Comparison of ENCODE assay signal across 13 cellular contexts in the genomic region with DNA sequence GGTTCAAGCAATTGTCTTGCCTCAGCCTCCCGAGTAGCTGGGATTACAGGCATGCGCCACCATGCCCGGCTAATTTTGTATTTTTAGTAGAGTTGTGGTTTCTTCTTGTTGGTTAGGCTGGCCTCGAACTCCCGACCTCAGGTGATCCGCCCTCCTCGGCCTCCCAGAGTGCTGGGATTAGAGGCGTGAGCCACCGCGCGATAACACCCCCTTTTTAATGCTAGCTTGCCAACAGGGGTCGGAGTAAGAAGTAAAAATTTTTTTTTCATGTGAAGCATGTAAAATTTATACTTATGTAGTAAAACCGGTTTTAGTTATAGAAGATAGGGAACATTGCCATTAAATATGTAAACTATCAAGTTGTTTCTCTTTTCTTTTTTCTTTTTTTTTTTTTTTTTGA. TPM values are rescaled to one million over a fixed set of nuclear protein-coding genes. Genes with fewer than 3 reads are reported as not detected.
DNase-seq lines count a peak whose midpoint lies in the region; ATAC-seq, FAIRE-seq and TF ChIP-seq lines count a peak whose summit lies in the region.
"Not testable (repeated sequence)": the region's sequence is repeated elsewhere in the genome, so short reads cannot be mapped to it uniquely, and the experiment has no call there.
"Had no signal": no experiment of that assay in that cellular context is flagged by ENCODE, and none has a peak within 500 bp of the region (broad histone marks: within the 10 kb centered on the region; RNA-seq: fewer than 3 reads in every experiment).

No MANE protein-coding gene starts in this region.

- not testable (repeated sequence) for H3K36me3 ChIP-seq in CD8-positive, alpha-beta memory T cell (ENCODE audit: insufficient read depth, low read length); KMS-11 (ENCODE audit: insufficient read depth); GM12878 (ENCODE audit: control insufficient read depth in 2 of 2, insufficient read depth in 2 of 2, low read length in 1 of 2); hepatocyte (replicated peaks; ENCODE audit: insufficient read depth, low read depth)

- peaks cover 26% of the 10 kb centered on the region for H3K4me1 ChIP-seq in CD8-positive, alpha-beta memory T cell (ENCODE audit: insufficient read depth, low read length)
- H3K4me1 ChIP-seq in KMS-11 (ENCODE audit: low read depth, poor library complexity, severe bottlenecking) = peaks cover 15% of the 10 kb centered on the region
- not testable (repeated sequence) for H3K4me1 ChIP-seq in GM12878 (ENCODE audit: control insufficient read depth, insufficient read depth, low read length); hepatocyte (ENCODE audit: insufficient read depth)

- H2AFZ ChIP-seq in KMS-11 (ENCODE audit: low read depth); GM12878 (ENCODE audit: control insufficient read depth, low read depth, low read length); hepatocyte: not testable (repeated sequence)

- 86% methylated on average over 13 of the region's 13 CpGs for WGBS in GM12878 (ENCODE audit: insufficient coverage, insufficient replicate concordance, low lambda C conversion rate, missing lambda C conversion rate)
- 96% methylated on average over 13 of the region's 13 CpGs for WGBS in hepatocyte (ENCODE audit: low lambda C conversion rate, missing lambda C conversion rate)

- POLR2A ChIA-PET in CD8-positive, alpha-beta memory T cell (lab: Charles Lee) = interaction anchor here (0.7 kb wide), 1 partner anchor 22 kb away, joined by 3 read pairs; no protein-coding TSS in a partner anchor
- POLR2A ChIA-PET in T-cell (lab: Charles Lee) = interaction anchor here in 1 of 2 donors (0.7 kb wide), 1 partner anchor 178 kb away, joined by 6 read pairs; no protein-coding TSS in a partner anchor
- POLR2A ChIA-PET in GM12878 (lab: Charles Lee) = not testable (repeated sequence)

- RAD21 ChIA-PET in GM12878 (lab: Charles Lee; ENCODE audit: unreplicated experiment) = not testable (repeated sequence)

- not testable (repeated sequence) for H3K4me3 ChIP-seq in CD8-positive, alpha-beta memory T cell (ENCODE audit: low read length); KMS-11 (IDR thresholded peaks at IDR 0.05; ENCODE audit: insufficient read depth, low read depth, low read length); GM12878; hepatocyte

- not testable (repeated sequence) for TF ChIP-seq EP300 in GM12878 (IDR thresholded peaks at IDR 0.05; ENCODE audit: borderline replicate concordance in 1 of 2, control insufficient read depth in 1 of 2, low read depth in 2 of 2, low read length in 2 of 2)

- not testable (repeated sequence) for FAIRE-seq in GM12878 (lab: Jason Lieb, UNC)

- H3K4me3 Mint-ChIP-seq in CD8-positive, alpha-beta memory T cell = peak overlapping the region in 5 of 7 donors; percentile 87 to 95 (median 93)
- H3K4me3 Mint-ChIP-seq in T-cell (peak overlapping the region; percentile 87 to 94 (median 88)), nephron (peak overlapping the region; percentile 93 to 97 (median 94))
- H3K4me3 Mint-ChIP-seq in activated T-cell treated with anti-CD3 and anti-CD28 coated beads, Interleukin-2, amount 50 U/mL, for 24 hours = peak overlapping the region; percentile 98
- peak overlapping the region; percentile 92 for H3K4me3 Mint-ChIP-seq in stimulated activated naive CD8-positive, alpha-beta T cell treated with anti-CD3 and anti-CD28 coated beads, Interleukin-15, Interleukin-2, amounts not matched to agents 100 ng/mL and 50 ng/mL, for 24 hours

- not testable (repeated sequence) for TF ChIP-seq RAD21 in GM12878 (IDR thresholded peaks at IDR 0.05; ENCODE audit: insufficient read depth, low read depth, low read length)

- not testable (repeated sequence) for H3K9ac ChIP-seq in KMS-11; GM12878 (ENCODE audit: control insufficient read depth, insufficient read depth, low read length)

- not testable (repeated sequence) for DNase-seq in CD8-positive, alpha-beta memory T cell; T-cell; activated T-cell treated with anti-CD3 and anti-CD28 coated beads, Interleukin-2, amount 50 U/mL, for 24 hours; GM12878 (ENCODE audit: low read depth, low spot score); hepatocyte (ENCODE audit: low spot score)

- in situ Hi-C loops in GM12878 (cut with MboI) = not testable (repeated sequence)

- not testable (repeated sequence) for H3K9me2 ChIP-seq in hepatocyte (replicated peaks; ENCODE audit: insufficient read depth)

- BruUV-seq in GM12878 (replicated peaks; lab: Mats Ljungman, UMichigan) = not testable (repeated sequence)

- peak overlapping the region in 1 of 8 donors; percentile 91 for H3K27ac Mint-ChIP-seq in CD8-positive, alpha-beta memory T cell
- H3K27ac Mint-ChIP-seq in T-cell; activated T-cell treated with anti-CD3 and anti-CD28 coated beads, Interleukin-2, amount 50 U/mL, for 24 hours; nephron; stimulated activated naive CD8-positive, alpha-beta T cell treated with anti-CD3 and anti-CD28 coated beads, Interleukin-15, Interleukin-2, amounts not matched to agents 100 ng/mL and 50 ng/mL, for 24 hours: not testable (repeated sequence)

- peaks cover 29 to 40% (median 37%) of the 10 kb centered on the region in 3 donors for H3K4me1 Mint-ChIP-seq in CD8-positive, alpha-beta memory T cell
- H3K4me1 Mint-ChIP-seq in T-cell (peaks cover 36 to 44% (median 41%) of the 10 kb centered on the region in 3 donors), nephron (peaks cover 23% of the 10 kb centered on the region)
- peaks cover 40% of the 10 kb centered on the region for H3K4me1 Mint-ChIP-seq in activated T-cell treated with anti-CD3 and anti-CD28 coated beads, Interleukin-2, amount 50 U/mL, for 24 hours (ENCODE audit: low read depth)
- H3K4me1 Mint-ChIP-seq in stimulated activated naive CD8-positive, alpha-beta T cell treated with anti-CD3 and anti-CD28 coated beads, Interleukin-15, Interleukin-2, amounts not matched to agents 100 ng/mL and 50 ng/mL, for 24 hours (ENCODE audit: low read depth) = peaks cover 38% of the 10 kb centered on the region

- not testable (repeated sequence) for H4K20me1 ChIP-seq in KMS-11 (ENCODE audit: insufficient read depth); GM12878 (ENCODE audit: control insufficient read depth, insufficient read depth); hepatocyte (ENCODE audit: insufficient read depth, poor library complexity, severe bottlenecking)

- CTCF ChIA-PET in CD8-positive, alpha-beta memory T cell (lab: Charles Lee) = not testable (repeated sequence)
- CTCF ChIA-PET in T-cell (lab: Charles Lee) = interaction anchor here in 1 of 2 donors (0.8 to 1.2 kb wide), 2 partner anchors 34 to 41 kb away, joined by 3 to 4 read pairs; no protein-coding TSS in a partner anchor
- CTCF ChIA-PET in GM12878 (lab: Yijun Ruan, JAX) = interaction anchor here (2.1 kb wide), 1 partner anchor 39 kb away, joined by 7 read pairs; no protein-coding TSS in a partner anchor

- intact Hi-C loops in GM12878 (cut with micrococcal nuclease; ENCODE audit: unreplicated experiment) = not testable (repeated sequence)

- not testable (repeated sequence) for H3K9me3 ChIP-seq in CD8-positive, alpha-beta memory T cell (ENCODE audit: low read length); GM12878 (replicated peaks; ENCODE audit: control insufficient read depth, insufficient read depth, low read length); hepatocyte (ENCODE audit: low read depth)

- not testable (repeated sequence) for TF ChIP-seq POLR2A in GM12878 (IDR thresholded peaks at IDR 0.05; ENCODE audit: low read depth, low read length)

- not testable (repeated sequence) for H3K27ac ChIP-seq in CD8-positive, alpha-beta memory T cell (ENCODE audit: low read depth, low read length); KMS-11; GM12878 (ENCODE audit: control insufficient read depth, insufficient read depth); hepatocyte

- H3K27me3 ChIP-seq in CD8-positive, alpha-beta memory T cell (ENCODE audit: insufficient read depth, low read length, poor library complexity, severe bottlenecking); KMS-11 (ENCODE audit: insufficient read depth, low read depth); GM12878 (replicated peaks in 1 of 2; ENCODE audit: control insufficient read depth in 2 of 2, insufficient read depth in 2 of 2, low read length in 1 of 2); hepatocyte: not testable (repeated sequence)

- TF ChIP-seq CTCF in KMS-11 (conservative IDR thresholded peaks at IDR 0.05; ENCODE audit: low read depth, low read length); GM12878 (IDR thresholded peaks at IDR 0.05 in 2 of 3, conservative IDR thresholded peaks at IDR 0.05 in 1 of 3; ENCODE audit: control insufficient read depth in 2 of 3, extremely low read depth in 1 of 3, insufficient read depth in 1 of 3, low read depth in 3 of 3, low read length in 3 of 3); hepatocyte (IDR thresholded peaks at IDR 0.05; ENCODE audit: poor library complexity); nephron (IDR thresholded peaks at IDR 0.05; ENCODE audit: unreplicated experiment in 3 of 3): not testable (repeated sequence)

- SMC1A ChIA-PET in GM12878 (lab: Charles Lee; ENCODE audit: uncharacterized antibody, unreplicated experiment) = not testable (repeated sequence)

- H3K27me3 Mint-ChIP-seq in CD8-positive, alpha-beta memory T cell; T-cell; activated T-cell treated with anti-CD3 and anti-CD28 coated beads, Interleukin-2, amount 50 U/mL, for 24 hours; nephron (ENCODE audit: low read depth); stimulated activated naive CD8-positive, alpha-beta T cell treated with anti-CD3 and anti-CD28 coated beads, Interleukin-15, Interleukin-2, amounts not matched to agents 100 ng/mL and 50 ng/mL, for 24 hours: not testable (repeated sequence)

- H3K79me2 ChIP-seq in KMS-11 (ENCODE audit: insufficient read depth, low read depth) (peaks cover 77% of the 10 kb centered on the region), GM12878 (ENCODE audit: control insufficient read depth, insufficient read depth, low read length) (peaks cover 70% of the 10 kb centered on the region), hepatocyte (peaks cover 77% of the 10 kb centered on the region)

- not testable (repeated sequence) for ATAC-seq in T-cell (replicated peaks in 1 of 4); GM12878

- H3K9me3 Mint-ChIP-seq in CD8-positive, alpha-beta memory T cell; T-cell; activated T-cell treated with anti-CD3 and anti-CD28 coated beads, Interleukin-2, amount 50 U/mL, for 24 hours; nephron; stimulated activated naive CD8-positive, alpha-beta T cell treated with anti-CD3 and anti-CD28 coated beads, Interleukin-15, Interleukin-2, amounts not matched to agents 100 ng/mL and 50 ng/mL, for 24 hours: not testable (repeated sequence)

- H3K4me2 ChIP-seq in KMS-11 (peak overlapping the region; percentile 97; the same call in 1 of the 2 replicates), GM12878 (ENCODE audit: control insufficient read depth, insufficient read depth) (peak overlapping the region; percentile 81), hepatocyte (peak overlapping the region; percentile 91)

- peaks cover 0 to 23% (median 0%) of the 10 kb centered on the region in 3 donors for H3K36me3 Mint-ChIP-seq in CD8-positive, alpha-beta memory T cell
- peaks cover 13% of the 10 kb centered on the region for H3K36me3 Mint-ChIP-seq in T-cell
- peaks cover 44% of the 10 kb centered on the region for H3K36me3 Mint-ChIP-seq in activated T-cell treated with anti-CD3 and anti-CD28 coated beads, Interleukin-2, amount 50 U/mL, for 24 hours (ENCODE audit: low read depth)
- H3K36me3 Mint-ChIP-seq in nephron (ENCODE audit: low read depth) = not testable (repeated sequence)
- peaks cover 15% of the 10 kb centered on the region for H3K36me3 Mint-ChIP-seq in stimulated activated naive CD8-positive, alpha-beta T cell treated with anti-CD3 and anti-CD28 coated beads, Interleukin-15, Interleukin-2, amounts not matched to agents 100 ng/mL and 50 ng/mL, for 24 hours (ENCODE audit: low read depth)

RNA-seq across cellular contexts. Expression of a gene that starts 1.9 kb away (rescaled TPM):
- total RNA-seq in CD8-positive, alpha-beta memory T cell = 10 to 100 TPM; 29.3 to 30.1 TPM
- 5.6 TPM for polyA plus RNA-seq in CD8-positive, alpha-beta memory T cell
- total RNA-seq in T-cell = 1 to 10 TPM; 4.9 to 9.5 (median 8.2) TPM
- 10.8 and 11.8 TPM in 2 replicates for total RNA-seq in GM12878 (2013; cell fraction: nucleolus; rRNA removed)
- 12.6 and 16.1 TPM in 2 replicates for total RNA-seq in GM12878 (2014; rRNA removed)
- 17.3 and 17.5 TPM in 2 replicates for total RNA-seq in GM12878 (2014; rRNA removed; fragmentation: Illumina TruSeq; extraction: Trizol)
- 14.5 and 15.0 TPM in 2 replicates for total RNA-seq in GM12878 (2021)
- polyA plus RNA-seq in GM12878 (2011; ENCODE audit: low read depth) = 6.1 TPM
- polyA plus RNA-seq in GM12878 (2011; rRNA removed) = 16.0 and 25.2 TPM in 2 replicates
- polyA plus RNA-seq in GM12878 (2011; cell fraction: cytosol; rRNA removed) = 4.5 and 5.1 TPM in 2 replicates
- polyA plus RNA-seq in GM12878 (2011; cell fraction: nucleus; rRNA removed) = 2.9 and 3.8 TPM in 2 replicates
- polyA plus RNA-seq in GM12878 (2012) = 8.4 and 8.9 TPM in 2 replicates
- 16.6 and 19.8 TPM in 2 replicates for polyA plus RNA-seq in GM12878 (2014; fragmentation: Illumina TruSeq; extraction: Trizol)
- 10 to 100 TPM in 1 of 2 experiments, 1 to 10 TPM in 1; 7.5 to 10.0 TPM for polyA plus RNA-seq in GM12878 (2014; fragmentation: Nextera tagmentation; extraction: Ambion mirVana)
- polyA plus RNA-seq in GM12878 (2014; rRNA removed) = 9.3 and 11.0 TPM in 2 replicates
- polyA plus RNA-seq in GM12878 (2016; fragmentation: Nextera tagmentation; extraction: Ambion mirVana) = 1 to 10 TPM; 4.0 TPM
- 7.7 and 8.3 TPM in 2 replicates for polyA minus RNA-seq in GM12878 (2011; rRNA and poly(A)+ RNA removed)
- polyA minus RNA-seq in GM12878 (2011; cell fraction: cytosol; rRNA and poly(A)+ RNA removed) = 3.6 and 4.4 TPM in 2 replicates
- 1.2 and 2.4 TPM in 2 replicates for polyA minus RNA-seq in GM12878 (2011; cell fraction: nucleus; rRNA and poly(A)+ RNA removed)
- 10.1 and 12.2 TPM in 2 replicates for total RNA-seq in hepatocyte
- 3.4 and 6.8 TPM in 2 replicates for polyA plus RNA-seq in hepatocyte

RNA-seq across cellular contexts. Expression of a gene that starts 2.0 kb away (rescaled TPM):
- total RNA-seq in CD8-positive, alpha-beta memory T cell = 10 to 100 TPM; 26.7 to 28.8 TPM
- polyA plus RNA-seq in CD8-positive, alpha-beta memory T cell = 21.5 TPM
- total RNA-seq in T-cell (10 to 100 TPM; 19.2 to 29.8 (median 25.5) TPM), GM12878 (2014; rRNA removed) (8.9 and 10.4 TPM in 2 replicates), GM12878 (2014; rRNA removed; fragmentation: Illumina TruSeq; extraction: Trizol) (14.5 and 15.8 TPM in 2 replicates), GM12878 (2021) (11.5 and 16.0 TPM in 2 replicates), hepatocyte (6.4 and 6.9 TPM in 2 replicates)
- total RNA-seq in GM12878 (2013; cell fraction: nucleolus; rRNA removed) = 6.2 and 6.4 TPM in 2 replicates
- 9.7 TPM for polyA plus RNA-seq in GM12878 (2011; ENCODE audit: low read depth)
- polyA plus RNA-seq in GM12878 (2011; rRNA removed) (7.7 and 14.0 TPM in 2 replicates), GM12878 (2014; fragmentation: Illumina TruSeq; extraction: Trizol) (16.9 and 26.7 TPM in 2 replicates), GM12878 (2014; fragmentation: Nextera tagmentation; extraction: Ambion mirVana) (10 to 100 TPM; 17.4 to 18.4 TPM), GM12878 (2014; rRNA removed) (12.7 and 14.2 TPM in 2 replicates), GM12878 (2016; fragmentation: Nextera tagmentation; extraction: Ambion mirVana) (10 to 100 TPM; 18.9 to 20.3 TPM), hepatocyte (7.2 and 8.8 TPM in 2 replicates)
- 5.0 and 5.5 TPM in 2 replicates for polyA plus RNA-seq in GM12878 (2011; cell fraction: cytosol; rRNA removed)
- polyA plus RNA-seq in GM12878 (2011; cell fraction: nucleus; rRNA removed) = 4.1 and 6.7 TPM in 2 replicates
- 7.8 and 11.0 TPM in 2 replicates for polyA plus RNA-seq in GM12878 (2012)
- 5.7 and 7.4 TPM in 2 replicates for polyA minus RNA-seq in GM12878 (2011; rRNA and poly(A)+ RNA removed)
- polyA minus RNA-seq in GM12878 (2011; cell fraction: cytosol; rRNA and poly(A)+ RNA removed) = 1.6 and 3.1 TPM in 2 replicates
- 1.8 and 1.9 TPM in 2 replicates for polyA minus RNA-seq in GM12878 (2011; cell fraction: nucleus; rRNA and poly(A)+ RNA removed)

RNA-seq across cellular contexts. Expression of a gene that starts 55.2 kb away (rescaled TPM):
- total RNA-seq in CD8-positive, alpha-beta memory T cell = not detected
- polyA plus RNA-seq in CD8-positive, alpha-beta memory T cell = not detected
- total RNA-seq in T-cell (not detected), GM12878 (2014; rRNA removed) (not detected in 2 replicates), GM12878 (2014; rRNA removed; fragmentation: Illumina TruSeq; extraction: Trizol) (not detected in 2 replicates), GM12878 (2021) (not detected in 2 replicates), hepatocyte (not detected in 2 replicates)
- not detected in 2 replicates for total RNA-seq in GM12878 (2013; cell fraction: nucleolus; rRNA removed)
- not detected for polyA plus RNA-seq in GM12878 (2011; ENCODE audit: low read depth)
- polyA plus RNA-seq in GM12878 (2011; rRNA removed) (not detected in 2 replicates), GM12878 (2014; fragmentation: Illumina TruSeq; extraction: Trizol) (not detected in 2 replicates), GM12878 (2014; fragmentation: Nextera tagmentation; extraction: Ambion mirVana) (under 1 TPM in 1 of 2 experiments, not detected in 1; 0.05 TPM), GM12878 (2014; rRNA removed) (not detected in 2 replicates), GM12878 (2016; fragmentation: Nextera tagmentation; extraction: Ambion mirVana) (not detected), hepatocyte (not detected in 2 replicates)
- polyA plus RNA-seq in GM12878 (2011; cell fraction: cytosol; rRNA removed) = not detected in 2 replicates
- not detected in 2 replicates for polyA plus RNA-seq in GM12878 (2011; cell fraction: nucleus; rRNA removed)
- polyA plus RNA-seq in GM12878 (2012) = not detected in 2 replicates
- polyA minus RNA-seq in GM12878 (2011; rRNA and poly(A)+ RNA removed) = not detected in 2 replicates
- polyA minus RNA-seq in GM12878 (2011; cell fraction: cytosol; rRNA and poly(A)+ RNA removed) = not detected in 2 replicates
- not detected in 2 replicates for polyA minus RNA-seq in GM12878 (2011; cell fraction: nucleus; rRNA and poly(A)+ RNA removed)
- total RNA-seq: aorta, dermis microvascular lymphatic vessel endothelial cell, lung microvascular endothelial cell, right lobe of liver had no signal
- polyA plus RNA-seq: aorta, CD14-positive monocyte had no signal
